Comparison of ENCODE assay signal across 26 cellular contexts in the genomic region with DNA sequence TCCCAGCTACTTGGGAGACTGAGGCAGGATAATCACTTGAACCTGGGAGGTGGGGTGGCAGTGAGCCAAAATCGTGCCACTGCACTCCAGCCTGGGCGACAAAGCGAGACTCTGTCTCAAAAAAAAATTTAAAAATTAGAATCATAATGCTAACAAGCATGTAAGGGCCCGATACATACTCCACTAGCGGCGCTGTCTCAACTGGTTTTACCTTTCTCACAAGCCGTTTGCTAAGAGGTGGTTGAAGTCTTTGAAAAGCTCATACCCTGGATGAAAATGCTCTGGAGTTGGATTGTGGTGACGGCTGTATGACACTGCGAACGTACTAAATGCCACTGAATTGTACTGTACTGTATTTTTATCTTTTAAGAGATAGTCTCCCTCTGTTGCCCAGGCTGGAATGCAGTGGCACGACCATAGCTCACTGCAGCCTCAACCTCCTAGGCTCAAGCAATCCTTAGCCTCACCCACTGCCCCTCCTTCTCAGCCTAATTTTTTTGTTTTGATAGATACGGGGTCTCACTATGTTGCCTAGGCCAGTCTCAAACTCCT. TPM values are rescaled to one million over a fixed set of nuclear protein-coding genes. Genes with fewer than 3 reads are reported as not detected.
A peak's percentile ranks its signal among the peaks of the same experiment; 100 is the strongest.
DNase-seq lines count a peak whose midpoint lies in the region; ATAC-seq and TF ChIP-seq lines count a peak whose summit lies in the region.
"Had no signal": no experiment of that assay in that cellular context is flagged by ENCODE, and none has a peak within 500 bp of the region (broad histone marks: within the 10 kb centered on the region; RNA-seq: fewer than 3 reads in every experiment).

No MANE protein-coding gene starts in this region.

- no peaks in the 10 kb centered on the region for H3K27me3 ChIP-seq in CD4-positive, alpha-beta memory T cell (ENCODE audit: insufficient read depth, low read length)
- H3K27me3 ChIP-seq: tibial nerve had no signal

- peak overlapping the region; percentile 69 for H3K27ac Mint-ChIP-seq in activated CD8-positive, alpha-beta T cell treated with anti-CD3 and anti-CD28 coated beads for 36 hours
- no peak overlapping the region for H3K27ac Mint-ChIP-seq in activated CD8-positive, alpha-beta T cell treated with anti-CD3 and anti-CD28 coated beads, Interleukin-2, amount 10 ng/mL, durations not matched to agents 7 days and 5 days
- H3K27ac Mint-ChIP-seq in CD4-positive, alpha-beta memory T cell: peak overlapping the region in 5 of 7 donors; percentile 3 to 92 (median 82)
- peak overlapping the region; percentile 80 for H3K27ac Mint-ChIP-seq in activated naive CD8-positive, alpha-beta T cell treated with anti-CD3 and anti-CD28 coated beads, Interleukin-2, amount 50 U/mL, for 24 hours
- H3K27ac Mint-ChIP-seq in memory B cell: peak overlapping the region; percentile 78

- H3K36me3 Mint-ChIP-seq in activated CD8-positive, alpha-beta T cell treated with anti-CD3 and anti-CD28 coated beads for 36 hours (ENCODE audit: low read depth): peaks cover 11% of the 10 kb centered on the region
- H3K36me3 Mint-ChIP-seq in activated CD8-positive, alpha-beta T cell treated with anti-CD3 and anti-CD28 coated beads, Interleukin-2, amount 10 ng/mL, durations not matched to agents 7 days and 5 days (ENCODE audit: low read depth): peaks cover 34% of the 10 kb centered on the region
- peaks cover 8 to 33% of the 10 kb centered on the region in 2 donors for H3K36me3 Mint-ChIP-seq in CD4-positive, alpha-beta memory T cell
- H3K36me3 Mint-ChIP-seq in activated naive CD8-positive, alpha-beta T cell treated with anti-CD3 and anti-CD28 coated beads, Interleukin-2, amount 50 U/mL, for 24 hours (ENCODE audit: low read depth): peaks cover 7% of the 10 kb centered on the region
- H3K36me3 Mint-ChIP-seq in memory B cell: peaks cover 2% of the 10 kb centered on the region
- H3K36me3 Mint-ChIP-seq: immature natural killer cell had no signal

- H3K4me3 Mint-ChIP-seq in activated CD8-positive, alpha-beta T cell treated with anti-CD3 and anti-CD28 coated beads for 36 hours: no peak overlapping the region
- no peak overlapping the region for H3K4me3 Mint-ChIP-seq in activated CD8-positive, alpha-beta T cell treated with anti-CD3 and anti-CD28 coated beads, Interleukin-2, amount 10 ng/mL, durations not matched to agents 7 days and 5 days
- peak overlapping the region in 2 of 8 donors; percentile 10 to 31 for H3K4me3 Mint-ChIP-seq in CD4-positive, alpha-beta memory T cell
- H3K4me3 Mint-ChIP-seq in activated naive CD8-positive, alpha-beta T cell treated with anti-CD3 and anti-CD28 coated beads, Interleukin-2, amount 50 U/mL, for 24 hours: no peak overlapping the region
- no peak overlapping the region for H3K4me3 Mint-ChIP-seq in memory B cell
- H3K4me3 Mint-ChIP-seq: immature natural killer cell had no signal

- no peak for TF ChIP-seq CTCF in activated CD8-positive, alpha-beta T cell treated with anti-CD3 and anti-CD28 coated beads for 36 hours (IDR thresholded peaks at IDR 0.05)

- no peaks in the 10 kb centered on the region for H3K27me3 Mint-ChIP-seq in activated CD8-positive, alpha-beta T cell treated with anti-CD3 and anti-CD28 coated beads for 36 hours
- H3K27me3 Mint-ChIP-seq in activated CD8-positive, alpha-beta T cell treated with anti-CD3 and anti-CD28 coated beads, Interleukin-2, amount 10 ng/mL, durations not matched to agents 7 days and 5 days (ENCODE audit: low read depth): no peaks in the 10 kb centered on the region
- H3K27me3 Mint-ChIP-seq in CD4-positive, alpha-beta memory T cell: no peaks in the 10 kb centered on the region
- no peaks in the 10 kb centered on the region for H3K27me3 Mint-ChIP-seq in activated naive CD8-positive, alpha-beta T cell treated with anti-CD3 and anti-CD28 coated beads, Interleukin-2, amount 50 U/mL, for 24 hours
- no peaks in the 10 kb centered on the region for H3K27me3 Mint-ChIP-seq in memory B cell

- H3K9me3 Mint-ChIP-seq in activated CD8-positive, alpha-beta T cell treated with anti-CD3 and anti-CD28 coated beads for 36 hours: no peaks in the 10 kb centered on the region
- no peaks in the 10 kb centered on the region for H3K9me3 Mint-ChIP-seq in activated CD8-positive, alpha-beta T cell treated with anti-CD3 and anti-CD28 coated beads, Interleukin-2, amount 10 ng/mL, durations not matched to agents 7 days and 5 days (ENCODE audit: insufficient read depth)
- peaks cover 0 to 7% (median 0%) of the 10 kb centered on the region in 8 donors for H3K9me3 Mint-ChIP-seq in CD4-positive, alpha-beta memory T cell
- H3K9me3 Mint-ChIP-seq in activated naive CD8-positive, alpha-beta T cell treated with anti-CD3 and anti-CD28 coated beads, Interleukin-2, amount 50 U/mL, for 24 hours: no peaks in the 10 kb centered on the region
- no peaks in the 10 kb centered on the region for H3K9me3 Mint-ChIP-seq in memory B cell
- H3K9me3 Mint-ChIP-seq: immature natural killer cell had no signal

- ATAC-seq in activated CD8-positive, alpha-beta T cell treated with anti-CD3 and anti-CD28 coated beads for 36 hours: no peak
- ATAC-seq in activated CD8-positive, alpha-beta T cell treated with anti-CD3 and anti-CD28 coated beads, Interleukin-2, amount 10 ng/mL, durations not matched to agents 7 days and 5 days: no peak
- ATAC-seq in activated naive CD8-positive, alpha-beta T cell treated with anti-CD3 and anti-CD28 coated beads, Interleukin-2, amount 50 U/mL, for 24 hours: no peak
- no peak for ATAC-seq in memory B cell (ENCODE audit: low read depth)
- ATAC-seq: A549, GM12878, SK-N-SH treated with all-trans-retinoic acid at 6 μM for 48 hours had no signal

- H3K27ac ChIP-seq in CD4-positive, alpha-beta memory T cell (ENCODE audit: low read depth, low read length): no peak overlapping the region
- H3K27ac ChIP-seq: A549, epithelial cell of prostate, KMS-11, parathyroid adenoma, PC-9, tibial nerve had no signal

- no peaks in the 10 kb centered on the region for H3K9me3 ChIP-seq in CD4-positive, alpha-beta memory T cell (ENCODE audit: control insufficient read depth in 1 of 2, low read length in 2 of 2)
- H3K9me3 ChIP-seq: A549, tibial nerve had no signal

- POLR2A ChIA-PET in activated CD8-positive, alpha-beta T cell treated with anti-CD3 and anti-CD28 coated beads for 36 hours (lab: Charles Lee): interaction anchor here (1.0 to 2.9 kb wide), 4 partner anchors 8 to 260 kb away, joined by 3 to 13 read pairs (median 4); no protein-coding TSS in a partner anchor
- POLR2A ChIA-PET in activated CD8-positive, alpha-beta T cell treated with anti-CD3 and anti-CD28 coated beads, Interleukin-2, amount 10 ng/mL, durations not matched to agents 7 days and 5 days (lab: Charles Lee): interaction anchor here (0.9 to 1.1 kb wide), 2 partner anchors 10 to 296 kb away, joined by 3 read pairs; a partner anchor contains a TSS
- POLR2A ChIA-PET in CD4-positive, alpha-beta memory T cell (lab: Charles Lee; ENCODE audit: partially characterized antibody): interaction anchor here (0.6 to 22.3 kb wide), 12 partner anchors 9 to 286 kb away, joined by 3 to 329 read pairs (median 5); a partner anchor contains a TSS

- intact Hi-C loops in activated CD8-positive, alpha-beta T cell treated with anti-CD3 and anti-CD28 coated beads for 36 hours (cut with micrococcal nuclease): no loop called here
- intact Hi-C loops in CD4-positive, alpha-beta memory T cell (cut with micrococcal nuclease): no loop called here

- peaks cover 32% of the 10 kb centered on the region for H3K4me1 Mint-ChIP-seq in activated CD8-positive, alpha-beta T cell treated with anti-CD3 and anti-CD28 coated beads for 36 hours (ENCODE audit: low read depth)
- H3K4me1 Mint-ChIP-seq in activated CD8-positive, alpha-beta T cell treated with anti-CD3 and anti-CD28 coated beads, Interleukin-2, amount 10 ng/mL, durations not matched to agents 7 days and 5 days (ENCODE audit: low read depth): peaks cover 4% of the 10 kb centered on the region
- H3K4me1 Mint-ChIP-seq in CD4-positive, alpha-beta memory T cell: peaks cover 13 to 46% (median 25%) of the 10 kb centered on the region in 4 donors
- H3K4me1 Mint-ChIP-seq in activated naive CD8-positive, alpha-beta T cell treated with anti-CD3 and anti-CD28 coated beads, Interleukin-2, amount 50 U/mL, for 24 hours: peaks cover 29% of the 10 kb centered on the region
- H3K4me1 Mint-ChIP-seq in memory B cell: peaks cover 23% of the 10 kb centered on the region
- H3K4me1 Mint-ChIP-seq: immature natural killer cell had no signal

- peaks cover 2% of the 10 kb centered on the region for H3K4me1 ChIP-seq in CD4-positive, alpha-beta memory T cell (ENCODE audit: insufficient read depth, low read length)
- H3K4me1 ChIP-seq: parathyroid adenoma, tibial nerve had no signal

- no peak overlapping the region for H3K4me3 ChIP-seq in CD4-positive, alpha-beta memory T cell (ENCODE audit: low read length in 2 of 2)
- H3K4me3 ChIP-seq: A549, GM12878, PC-9, tibial nerve had no signal

- no peak for DNase-seq in activated CD8-positive, alpha-beta T cell treated with anti-CD3 and anti-CD28 coated beads for 36 hours
- DNase-seq in activated CD8-positive, alpha-beta T cell treated with anti-CD3 and anti-CD28 coated beads, Interleukin-2, amount 10 ng/mL, durations not matched to agents 7 days and 5 days: no peak
- DNase-seq in CD4-positive, alpha-beta memory T cell: no peak
- no peak for DNase-seq in activated naive CD8-positive, alpha-beta T cell treated with anti-CD3 and anti-CD28 coated beads, Interleukin-2, amount 50 U/mL, for 24 hours
- DNase-seq in memory B cell (ENCODE audit: low spot score in 2 of 2) (no peak), HK-2 (ENCODE audit: unreplicated experiment) (no peak), SKM-1 treated with dmso at 0.1 percent for 144 hours (lab: John Stamatoyannopoulos, UW; ENCODE audit: unreplicated experiment) (no peak)
- no peak for DNase-seq in central memory CD4-positive, alpha-beta T cell
- DNase-seq: activated CD4-positive, CD25-positive, alpha-beta regulatory T cell treated with anti-CD3 and anti-CD28 coated beads, Interleukin-2, amount 50 U/mL, for 72 hours; activated naive CD4-positive, alpha-beta T cell; effector CD4-positive, alpha-beta T cell; immature natural killer cell; left cardiac atrium; mammary epithelial cell; NCI-H2029; NCI-H226; NCI-H69; PC-9; stimulated activated CD4-positive, alpha-beta T cell treated with anti-CD3 and anti-CD28 coated beads, Interleukin-2, amount 100 ng/mL, for 24 hours had no signal

- CTCF ChIA-PET in activated CD8-positive, alpha-beta T cell treated with anti-CD3 and anti-CD28 coated beads for 36 hours (lab: Charles Lee): interaction anchor here (1.2 to 7.4 kb wide), 4 partner anchors 9 to 162 kb away, joined by 3 to 72 read pairs (median 9); no protein-coding TSS in a partner anchor
- CTCF ChIA-PET in activated CD8-positive, alpha-beta T cell treated with anti-CD3 and anti-CD28 coated beads, Interleukin-2, amount 10 ng/mL, durations not matched to agents 7 days and 5 days (lab: Charles Lee): interaction anchor here (2.0 to 5.4 kb wide), 2 partner anchors 10 to 283 kb away, joined by 4 to 50 read pairs; no protein-coding TSS in a partner anchor
- CTCF ChIA-PET in CD4-positive, alpha-beta memory T cell (lab: Charles Lee; ENCODE audit: partially characterized antibody): interaction anchor here (0.6 to 6.7 kb wide), 6 partner anchors 10 to 1041 kb away, joined by 3 to 61 read pairs (median 5); no protein-coding TSS in a partner anchor

- H3K36me3 ChIP-seq in CD4-positive, alpha-beta memory T cell (ENCODE audit: insufficient read depth, low read length): peaks cover 17% of the 10 kb centered on the region
- H3K36me3 ChIP-seq: tibial nerve had no signal

RNA-seq across cellular contexts. Expression of a gene that starts 29.9 kb away (rescaled TPM):
- total RNA-seq in activated CD8-positive, alpha-beta T cell treated with anti-CD3 and anti-CD28 coated beads for 36 hours: 100 to 1,000 TPM; 134 to 135 TPM
- 100 to 1,000 TPM; 261 to 268 TPM for total RNA-seq in activated CD8-positive, alpha-beta T cell treated with anti-CD3 and anti-CD28 coated beads, Interleukin-2, amount 10 ng/mL, durations not matched to agents 7 days and 5 days
- 100 to 1,000 TPM; 552 to 556 TPM for total RNA-seq in CD4-positive, alpha-beta memory T cell
- 100 to 1,000 TPM; 174 to 260 TPM for polyA plus RNA-seq in CD4-positive, alpha-beta memory T cell
